Comparison of ENCODE assay signal across 8 cellular contexts in the genomic region with DNA sequence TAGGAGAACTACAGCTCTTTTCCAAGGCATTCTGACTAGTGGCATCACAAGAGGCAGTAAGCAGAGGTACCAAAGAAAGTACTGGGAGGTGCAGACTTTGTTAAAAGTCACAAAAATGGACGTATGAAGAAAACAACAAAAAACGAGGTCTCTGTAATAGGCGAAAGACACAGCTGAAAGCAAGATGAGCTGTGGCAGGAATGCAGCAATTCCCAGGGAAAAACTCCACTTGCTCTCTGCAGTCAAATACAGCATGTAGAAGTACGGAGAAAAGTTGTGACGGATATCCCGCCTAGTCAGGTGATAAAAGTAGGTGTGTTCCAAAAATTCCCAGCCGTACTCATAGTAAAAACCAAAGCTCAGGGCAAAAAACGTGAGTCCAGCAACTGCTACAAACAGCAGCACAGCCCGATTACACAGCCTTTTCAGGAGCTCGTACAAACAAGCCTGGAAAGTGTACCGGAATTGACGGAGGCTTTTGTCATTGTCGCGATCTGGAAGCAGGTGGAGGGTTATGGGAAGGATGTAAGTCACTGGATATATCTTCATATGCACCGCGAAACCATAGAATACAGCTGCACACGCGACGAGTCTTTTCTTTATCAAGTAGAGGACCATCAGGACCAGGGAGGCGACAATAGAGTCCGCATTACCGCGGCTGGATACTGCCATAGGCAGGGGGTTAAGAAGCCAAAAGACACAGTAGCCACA. TPM values are rescaled to one million over a fixed set of nuclear protein-coding genes. Genes with fewer than 3 reads are reported as not detected.
DNase-seq lines count a peak whose midpoint lies in the region; ATAC-seq and TF ChIP-seq lines count a peak whose summit lies in the region.

No MANE protein-coding gene starts in this region.

- CTCF ChIA-PET in CD8-positive, alpha-beta memory T cell (lab: Charles Lee), result interaction anchor here (1.1 to 5.1 kb wide), 6 partner anchors 16 to 250 kb away, joined by 3 to 34 read pairs (median 6); partner anchors contain the start of gene DUSP23

- peaks cover 0 to 14% (median under 1%) of the 10 kb centered on the region in 3 donors for H3K36me3 Mint-ChIP-seq in CD8-positive, alpha-beta memory T cell
- H3K36me3 Mint-ChIP-seq in central memory CD8-positive, alpha-beta T cell (ENCODE audit: insufficient read depth), result peaks cover 5% of the 10 kb centered on the region

- peaks cover 25% of the 10 kb centered on the region for H3K4me1 ChIP-seq in CD8-positive, alpha-beta memory T cell (ENCODE audit: insufficient read depth, low read length)
- H3K4me1 ChIP-seq in lower lobe of right lung, result peaks cover 25% of the 10 kb centered on the region
- H3K4me1 ChIP-seq in tibial artery, result peaks cover 0 to 23% (median 19%) of the 10 kb centered on the region in 4 donors

- H3K4me1 Mint-ChIP-seq in CD8-positive, alpha-beta memory T cell, result peaks cover 37 to 58% (median 47%) of the 10 kb centered on the region in 3 donors
- peaks cover 30% of the 10 kb centered on the region for H3K4me1 Mint-ChIP-seq in central memory CD8-positive, alpha-beta T cell

- TF ChIP-seq POLR2A in NB4 (IDR thresholded peaks at IDR 0.05; ENCODE audit: extremely low read depth, insufficient read length), result no peak

- H3K27me3 Mint-ChIP-seq in CD8-positive, alpha-beta memory T cell, result no peaks in the 10 kb centered on the region
- no peaks in the 10 kb centered on the region for H3K27me3 Mint-ChIP-seq in central memory CD8-positive, alpha-beta T cell

- POLR2A ChIA-PET in CD8-positive, alpha-beta memory T cell (lab: Charles Lee), result no interaction called here

- H3K27ac Mint-ChIP-seq in CD8-positive, alpha-beta memory T cell, result peak overlapping the region; percentile 73 to 98 (median 95)
- H3K27ac Mint-ChIP-seq in central memory CD8-positive, alpha-beta T cell (ENCODE audit: low read depth), result peak overlapping the region; percentile 95

- no peaks in the 10 kb centered on the region for H3K9me3 Mint-ChIP-seq in CD8-positive, alpha-beta memory T cell
- no peaks in the 10 kb centered on the region for H3K9me3 Mint-ChIP-seq in central memory CD8-positive, alpha-beta T cell

- H3K9me3 ChIP-seq in CD8-positive, alpha-beta memory T cell (ENCODE audit: low read length), result no peaks in the 10 kb centered on the region
- H3K9me3 ChIP-seq in lower lobe of right lung, result no peaks in the 10 kb centered on the region
- no peaks in the 10 kb centered on the region for H3K9me3 ChIP-seq in tibial artery

- H3K27me3 ChIP-seq in CD8-positive, alpha-beta memory T cell (ENCODE audit: insufficient read depth, low read length, poor library complexity, severe bottlenecking), result no peaks in the 10 kb centered on the region
- H3K27me3 ChIP-seq in lower lobe of right lung (ENCODE audit: low read depth), result no peaks in the 10 kb centered on the region
- H3K27me3 ChIP-seq in tibial artery, result no peaks in the 10 kb centered on the region

- intact Hi-C loops in lower lobe of right lung (cut with DNase I) (no loop called here), tibial artery (cut with DNase I; ENCODE audit: low total_unique reads) (loop anchor here (10.0 kb wide), 1 partner anchor 246 kb away; the partner anchor contains the start of gene DUSP23)

- H3K27ac ChIP-seq in CD8-positive, alpha-beta memory T cell (ENCODE audit: low read depth, low read length), result peak overlapping the region; percentile 58
- H3K27ac ChIP-seq in lower lobe of right lung, result peak overlapping the region; percentile 80
- H3K27ac ChIP-seq in tibial artery, result peak overlapping the region; percentile 67 to 68

- peak overlapping the region; percentile 66 for H3K4me3 ChIP-seq in CD8-positive, alpha-beta memory T cell (ENCODE audit: low read length)
- H3K4me3 ChIP-seq in NB4 (ENCODE audit: low read depth, low read length), result peak overlapping the region; percentile 79
- H3K4me3 ChIP-seq in lower lobe of right lung, result peak overlapping the region; percentile 91
- H3K4me3 ChIP-seq in tibial artery, result peak overlapping the region; percentile 77 to 81

- TF ChIP-seq CTCF in NB4 (IDR thresholded peaks at IDR 0.05; ENCODE audit: low read depth, low read length), result no peak
- TF ChIP-seq CTCF in lower lobe of right lung (IDR thresholded peaks at IDR 0.05), result no peak
- no peak for TF ChIP-seq CTCF in tibial artery (IDR thresholded peaks at IDR 0.05)

- H3K4me3 Mint-ChIP-seq in CD8-positive, alpha-beta memory T cell, result peak overlapping the region; percentile 93 to 99 (median 96)
- H3K4me3 Mint-ChIP-seq in central memory CD8-positive, alpha-beta T cell, result peak overlapping the region; percentile 96

- H3K36me3 ChIP-seq in CD8-positive, alpha-beta memory T cell (ENCODE audit: insufficient read depth, low read length), result no peaks in the 10 kb centered on the region
- no peaks in the 10 kb centered on the region for H3K36me3 ChIP-seq in lower lobe of right lung
- H3K36me3 ChIP-seq in tibial artery, result peaks cover 0 to 4% (median 0%) of the 10 kb centered on the region in 3 donors

- ATAC-seq in GM19438 (IDR thresholded peaks at IDR 0.05; ENCODE audit: low read depth, unreplicated experiment), result peak; percentile 6
- ATAC-seq in central memory CD8-positive, alpha-beta T cell (replicated peaks; ENCODE audit: extremely low read depth, poor library complexity, severe bottlenecking), result no peak
- peak; percentile 15 to 33 for ATAC-seq in lower lobe of right lung

- peak in 1 of 5 donors; percentile 25 for DNase-seq in CD8-positive, alpha-beta memory T cell
- DNase-seq in NB4 (ENCODE audit: low read depth) (peak; percentile 37), lower lobe of right lung (no peak), tibial artery (peak in 1 of 2 donors; percentile 22), NCI-H1092 (lab: John Stamatoyannopoulos, UW) (no peak), SKM-1 treated with dmso at 0.1 percent for 144 hours (lab: John Stamatoyannopoulos, UW; ENCODE audit: unreplicated experiment) (no peak)
- DNase-seq in central memory CD8-positive, alpha-beta T cell (ENCODE audit: low spot score in 2 of 2), result no peak

RNA-seq across cellular contexts. Expression of gene PIGM, which starts 1.0 kb away (rescaled TPM):
- total RNA-seq in CD8-positive, alpha-beta memory T cell, result 1 to 10 TPM; 6.5 to 6.9 TPM
- polyA plus RNA-seq in CD8-positive, alpha-beta memory T cell, result 3.2 TPM
- total RNA-seq in lower lobe of right lung, result 6.9 TPM

RNA-seq across cellular contexts. Expression of gene KCNJ10, which starts 39.1 kb away (rescaled TPM):
- under 1 TPM in 1 of 2 experiments, not detected in 1; 0.13 TPM for total RNA-seq in CD8-positive, alpha-beta memory T cell
- polyA plus RNA-seq in CD8-positive, alpha-beta memory T cell, result not detected
- 0.15 TPM for total RNA-seq in lower lobe of right lung

RNA-seq across cellular contexts. Expression of gene KCNJ9, which starts 50.5 kb away (rescaled TPM):
- under 1 TPM in 1 of 2 experiments, not detected in 1; 0.04 TPM for total RNA-seq in CD8-positive, alpha-beta memory T cell
- polyA plus RNA-seq in CD8-positive, alpha-beta memory T cell, result not detected
- not detected for total RNA-seq in lower lobe of right lung
